ENCODE assay signal across 1 cellular context in the genomic region with DNA sequence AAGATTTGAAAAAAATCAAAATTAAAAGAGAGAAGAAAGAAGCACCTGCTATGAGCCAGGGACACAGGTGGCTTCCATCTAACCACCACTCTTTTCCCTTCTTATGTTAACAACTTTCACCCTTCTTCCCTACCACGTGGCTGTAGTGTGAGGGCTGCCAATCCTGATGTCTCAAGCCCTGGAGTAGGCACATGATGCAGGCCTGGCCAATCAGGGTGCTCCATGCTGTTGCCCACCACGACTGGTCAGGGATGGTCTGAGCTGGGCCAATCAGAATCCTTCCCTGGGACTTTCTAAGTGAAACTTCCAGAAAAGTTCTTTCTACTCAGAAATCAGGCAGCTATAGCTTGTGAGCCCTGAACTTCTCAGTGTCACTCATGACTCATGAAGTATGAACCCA.
TF ChIP-seq lines count a peak whose summit lies in the region.

No MANE protein-coding gene starts in this region.

TF ChIP-seq in H1, 55 proteins besides CTCF, POLR2A, EP300 and RAD21 (continued from another document):
- TF ChIP-seq POLR2AphosphoS5 (IDR thresholded peaks at IDR 0.05; ENCODE audit: low read depth, low read length) (no peak), ATF3 (IDR thresholded peaks at IDR 0.05; ENCODE audit: insufficient read depth, low read depth, low read length) (no peak), NRF1 (IDR thresholded peaks at IDR 0.05; ENCODE audit: low read depth, low read length) (no peak)
TF ChIP-seq in H1: peak in this region for 2.
